In the genomic region with DNA sequence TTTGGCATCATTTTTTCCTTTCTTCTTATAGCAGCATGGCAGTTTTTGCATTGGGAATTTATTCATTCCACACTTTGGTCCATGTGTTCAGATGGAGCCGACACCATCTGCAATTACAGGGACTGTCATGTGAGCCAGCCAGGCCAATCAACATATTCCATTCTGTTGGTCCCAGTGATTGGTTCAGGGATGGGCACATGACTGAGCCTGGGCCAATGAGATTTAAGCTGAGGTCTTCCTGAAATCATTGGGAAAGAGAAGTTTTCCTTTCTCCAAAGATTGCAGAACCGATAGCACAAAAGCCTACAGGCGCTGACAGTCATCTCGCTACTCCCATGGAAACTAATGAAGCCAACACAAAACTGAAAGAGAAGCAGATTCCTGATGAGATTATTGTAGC, we compare ENCODE assay signal across 24 cellular contexts.
"Had no signal": no experiment of that assay in that cellular context is flagged by ENCODE, and none has a peak within 500 bp of the region (broad histone marks: within the 10 kb centered on the region; RNA-seq: fewer than 3 reads in every experiment).

No MANE protein-coding gene starts in this region.

- H3K9me3 ChIP-seq: neutrophil, ovary, psoas muscle, right lobe of liver, sigmoid colon, stomach, tibial artery, transverse colon, upper lobe of right lung, uterus had no signal

- H3K79me2 ChIP-seq: parathyroid adenoma had no signal

- H3K9ac ChIP-seq: parathyroid adenoma had no signal

- ATAC-seq: naive thymus-derived CD8-positive, alpha-beta T cell; natural killer cell treated with Interleukin-12 subunit alpha and Interleukin-12 subunit beta and Interleukin-15 and Interleukin-18, amount 100 ng/mL, for 72 hours; psoas muscle; right cardiac atrium; right lobe of liver; stimulated activated effector memory CD8-positive, alpha-beta T cell treated with anti-CD3 and anti-CD28 coated beads, Interleukin-12 subunit alpha, Interleukin-12 subunit beta, amount 100 ng/mL, for 72 hours; stimulated activated naive B cell treated with anti-CD40 and anti-IgM and Interleukin-4, amounts not matched to agents 10 μg/mL and 1 μg/mL and 100 μg/mL, for 72 hours; upper lobe of right lung had no signal

- FAIRE-seq: small intestine had no signal

- H3K36me3 ChIP-seq: neutrophil, ovary, right lobe of liver, sigmoid colon, stomach, tibial artery, transverse colon, upper lobe of right lung, uterus had no signal

- DNase-seq: naive thymus-derived CD8-positive, alpha-beta T cell; nephron progenitor cell; ovary; posterior cingulate gyrus; psoas muscle; right cardiac atrium; right lobe of liver; sigmoid colon; small intestine; stimulated activated CD4-positive, alpha-beta T cell treated with anti-CD3 and anti-CD28 coated beads, Interleukin-15, amount 100 ng/mL, for 24 hours; stimulated activated CD4-positive, alpha-beta T cell treated with anti-CD3 and anti-CD28 coated beads, Interleukin-2, amount 100 ng/mL, for 24 hours; stimulated activated CD4-positive, alpha-beta T cell treated with anti-CD3 and anti-CD28 coated beads, Interleukin-2, amount 100 ng/mL, for 48 hours; stimulated activated CD4-positive, alpha-beta T cell treated with anti-CD3 and anti-CD28 coated beads, Interleukin-4, amount 100 ng/mL, for 24 hours; stimulated activated naive B cell treated with anti-CD40 and anti-IgM and Interleukin-4, amounts not matched to agents 10 μg/mL and 1 μg/mL and 100 μg/mL, for 72 hours; stimulated activated naive CD4-positive, alpha-beta T cell treated with Interleukin-2 at 50 U/mL for 16 hours; stomach; tibial artery; transverse colon; upper lobe of right lung; uterus had no signal

- H2AFZ ChIP-seq: parathyroid adenoma had no signal

- H3K4me1 ChIP-seq: parathyroid adenoma, psoas muscle, right lobe of liver, sigmoid colon, stomach, tibial artery, transverse colon, upper lobe of right lung, uterus had no signal

- H3K27ac ChIP-seq: neutrophil, ovary, parathyroid adenoma, psoas muscle, right lobe of liver, sigmoid colon, stomach, tibial artery, transverse colon, upper lobe of right lung, uterus had no signal

- H3K4me3 ChIP-seq: ovary, psoas muscle, right lobe of liver, sigmoid colon, stomach, tibial artery, transverse colon, upper lobe of right lung, uterus had no signal

- H3K27me3 ChIP-seq: neutrophil, ovary, right lobe of liver, sigmoid colon, tibial artery, transverse colon, upper lobe of right lung, uterus had no signal
